Comparison of ENCODE assay signal across 9 cellular contexts in the genomic region with DNA sequence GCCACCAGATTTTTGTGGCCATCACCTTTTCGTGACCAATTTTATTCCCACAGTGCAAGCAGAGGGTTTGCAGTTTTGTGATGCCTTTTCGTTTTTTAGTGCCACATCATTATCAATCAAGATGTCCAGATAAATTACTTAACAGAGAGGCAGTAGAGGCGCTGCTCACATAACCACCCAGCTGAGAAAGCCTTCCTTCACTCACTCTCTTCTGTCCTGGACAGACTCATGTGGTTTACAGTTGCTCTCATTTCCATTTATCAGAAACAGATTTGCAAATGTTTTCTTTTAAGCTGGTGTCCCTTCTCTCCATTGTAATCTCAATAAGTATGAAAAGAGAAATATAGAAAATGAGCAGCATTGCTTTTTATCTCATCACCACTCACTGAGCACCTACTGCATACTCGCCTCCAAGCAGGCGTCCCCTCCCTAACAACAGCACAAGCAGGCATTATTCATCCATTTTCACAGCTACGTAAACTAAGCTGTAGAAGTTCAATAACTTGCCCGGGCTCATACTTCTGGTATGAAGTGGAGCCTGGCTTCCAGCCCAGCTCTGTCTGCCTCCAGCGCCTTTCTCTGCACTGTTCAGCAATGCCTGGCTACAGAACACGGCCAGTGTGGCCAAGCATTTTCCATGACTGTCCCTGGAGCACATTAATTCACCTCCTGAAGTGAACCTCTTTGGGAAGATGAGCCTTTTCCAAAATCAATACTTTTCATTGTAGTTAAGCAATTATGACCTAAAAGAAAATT. TPM values are rescaled to one million over a fixed set of nuclear protein-coding genes. Genes with fewer than 3 reads are reported as not detected.
DNase-seq lines count a peak whose midpoint lies in the region; FAIRE-seq and TF ChIP-seq lines count a peak whose summit lies in the region.
"Had no signal": no experiment of that assay in that cellular context is flagged by ENCODE, and none has a peak within 500 bp of the region (broad histone marks: within the 10 kb centered on the region; RNA-seq: fewer than 3 reads in every experiment).

No MANE protein-coding gene starts in this region.

- H3K9me3 ChIP-seq in right atrium auricular region (no peaks in the 10 kb centered on the region), small intestine (ENCODE audit: control insufficient read depth, low read depth) (no peaks in the 10 kb centered on the region)

- peak; percentile 14 for DNase-seq in H4 (ENCODE audit: low spot score)
- peak in 43 of 58 donors; percentile 8 to 80 (median 42) for DNase-seq in anterior cingulate cortex (lab: John Stamatoyannopoulos, UW)
- peak; percentile 84 for DNase-seq in right atrium auricular region (ENCODE audit: low spot score)
- DNase-seq in small intestine, result peak; percentile 29
- no peak for DNase-seq in erythroblast (lab: John Stamatoyannopoulos, UW)
- DNase-seq in SKM-1 treated with dmso at 0.1 percent for 144 hours (lab: John Stamatoyannopoulos, UW; ENCODE audit: unreplicated experiment), result no peak
- no peak for DNase-seq in NCI-H2081 (lab: John Stamatoyannopoulos, UW)
- no peak for DNase-seq in NOMO-1 treated with dmso at 0.1 percent for 144 hours (lab: John Stamatoyannopoulos, UW; ENCODE audit: unreplicated experiment)
- DNase-seq: activated CD4-positive, CD25-positive, alpha-beta regulatory T cell treated with anti-CD3 and anti-CD28 coated beads, Interleukin-2, amount 50 U/mL, for 72 hours had no signal

- WGBS in small intestine, 3 donors, result 34 to 51% (median 36%) methylated on average over 9 of the region's 9 CpGs

- H3K27me3 ChIP-seq in right atrium auricular region, result no peaks in the 10 kb centered on the region
- H3K27me3 ChIP-seq in small intestine (ENCODE audit: control insufficient read depth in 2 of 2, insufficient read depth in 2 of 2, low read length in 2 of 2), result no peaks in the 10 kb centered on the region

- H3K4me1 ChIP-seq in right atrium auricular region (peaks cover 0 to 47% of the 10 kb centered on the region in 2 donors), small intestine (ENCODE audit: control insufficient read depth in 2 of 2, insufficient read depth in 1 of 2, low read depth in 1 of 2, low read length in 1 of 2) (no peaks in the 10 kb centered on the region)

- no peak for TF ChIP-seq CTCF in right atrium auricular region (IDR thresholded peaks at IDR 0.05)

- H3K4me3 ChIP-seq in right atrium auricular region, result no peak overlapping the region
- H3K4me3 ChIP-seq in small intestine (ENCODE audit: low read depth in 1 of 2, low read length in 2 of 2), result no peak overlapping the region

- H3K36me3 ChIP-seq in right atrium auricular region, result no peaks in the 10 kb centered on the region
- no peaks in the 10 kb centered on the region for H3K36me3 ChIP-seq in small intestine (ENCODE audit: control insufficient read depth in 2 of 2, insufficient read depth in 2 of 2, low read length in 2 of 2)

- TF ChIP-seq POLR2A in erythroblast (IDR thresholded peaks at IDR 0.05; ENCODE audit: low read length), result no peak

- H3K27ac ChIP-seq in right atrium auricular region (peak overlapping the region; percentile 72 to 87), small intestine (ENCODE audit: low read depth in 1 of 2, low read length in 1 of 2) (no peak overlapping the region)

- no peak for FAIRE-seq in small intestine (lab: Jason Lieb, UNC)

RNA-seq across cellular contexts. Expression of gene KATNAL1, which starts 34.6 kb away (rescaled TPM):
- total RNA-seq in H4 (2014; rRNA removed; shearing (Covaris generic)), result 10.7 and 12.8 TPM in 2 replicates
- 10 to 100 TPM; 22.2 to 37.9 TPM for total RNA-seq in right atrium auricular region
- polyA plus RNA-seq in small intestine, result 1 to 10 TPM in 2 of 3 donors, under 1 TPM in 1; 0.22 to 1.9 (median 1.1) TPM

Comparison
In these comparisons a context has a peak if more than half of its experiments do, and no peak if none do; other contexts are left out.
1. DNase-seq: peak in H4 (single experiment), anterior cingulate cortex (43 of 58), right atrium auricular region (single experiment) and small intestine (single experiment); none in erythroblast (0 of 2), SKM-1 treated with dmso at 0.1 percent for 144 hours (single experiment), NCI-H2081 (0 of 2) and NOMO-1 treated with dmso at 0.1 percent for 144 hours (single experiment).
2. H3K27ac ChIP-seq: peak in right atrium auricular region (2 of 2); none in small intestine (0 of 2).